In the genomic region with DNA sequence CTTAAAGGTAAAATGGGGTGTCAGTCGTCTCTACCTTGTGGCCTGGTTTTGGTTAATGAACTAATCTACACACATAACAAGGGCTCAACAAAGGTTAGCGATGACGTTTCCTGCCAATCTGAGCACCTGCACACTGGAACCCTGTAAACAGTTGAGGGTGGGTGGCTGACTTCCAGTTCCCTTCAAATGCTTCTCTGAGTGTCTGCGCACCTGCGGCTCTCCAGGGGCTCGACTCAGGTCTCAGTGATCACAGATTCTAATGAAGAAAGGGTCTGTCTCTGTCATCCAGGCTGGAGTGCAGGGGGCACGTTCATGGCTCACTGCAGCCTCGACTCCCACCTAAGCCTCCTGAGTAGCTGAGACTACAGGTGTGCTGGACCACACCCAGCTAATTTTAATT, we compare ENCODE assay signal across 2 cellular contexts.
TF ChIP-seq lines count a peak whose summit lies in the region.

No MANE protein-coding gene starts in this region.

TF ChIP-seq in K562, 482 proteins besides CTCF, POLR2A, EP300 and RAD21:
- no peak for TF ChIP-seq NKRF (IDR thresholded peaks at IDR 0.05; ENCODE audit: borderline replicate concordance)
- TF ChIP-seq GABPA (tag; conservative IDR thresholded peaks at IDR 0.05; ENCODE audit: low read depth) = no peak
- TF ChIP-seq, protein P1, sequence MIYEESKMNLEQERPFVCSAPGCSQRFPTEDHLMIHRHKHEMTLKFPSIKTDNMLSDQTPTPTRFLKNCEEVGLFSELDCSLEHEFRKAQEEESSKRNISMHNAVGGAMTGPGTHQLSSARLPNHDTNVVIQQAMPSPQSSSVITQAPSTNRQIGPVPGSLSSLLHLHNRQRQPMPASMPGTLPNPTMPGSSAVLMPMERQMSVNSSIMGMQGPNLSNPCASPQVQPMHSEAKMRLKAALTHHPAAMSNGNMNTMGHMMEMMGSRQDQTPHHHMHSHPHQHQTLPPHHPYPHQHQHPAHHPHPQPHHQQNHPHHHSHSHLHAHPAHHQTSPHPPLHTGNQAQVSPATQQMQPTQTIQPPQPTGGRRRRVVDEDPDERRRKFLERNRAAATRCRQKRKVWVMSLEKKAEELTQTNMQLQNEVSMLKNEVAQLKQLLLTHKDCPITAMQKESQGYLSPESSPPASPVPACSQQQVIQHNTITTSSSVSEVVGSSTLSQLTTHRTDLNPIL (CRISPR knock-in tag; IDR thresholded peaks at IDR 0.05) = no peak
- TF ChIP-seq, protein P2, sequence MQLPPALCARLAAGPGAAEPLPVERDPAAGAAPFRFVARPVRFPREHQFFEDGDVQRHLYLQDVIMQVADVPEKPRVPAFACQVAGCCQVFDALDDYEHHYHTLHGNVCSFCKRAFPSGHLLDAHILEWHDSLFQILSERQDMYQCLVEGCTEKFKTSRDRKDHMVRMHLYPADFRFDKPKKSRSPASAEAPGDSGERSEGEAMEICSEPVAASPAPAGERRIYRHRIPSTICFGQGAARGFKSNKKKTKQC (CRISPR knock-in tag; IDR thresholded peaks at IDR 0.05) = no peak
- 0 out of 2 replicates have a peak, but pooled peaks have one; percentile 32 for TF ChIP-seq NR1H2 (CRISPR knock-in tag; IDR thresholded peaks at IDR 0.05)
- no peak for TF ChIP-seq MLLT1 (IDR thresholded peaks at IDR 0.05)
- TF ChIP-seq FOXK1 (CRISPR knock-in tag; IDR thresholded peaks at IDR 0.05; ENCODE audit: borderline replicate concordance) = 0 out of 2 replicates have a peak, but pooled peaks have one; percentile 51
- no peak for TF ChIP-seq MCM2 (IDR thresholded peaks at IDR 0.05; ENCODE audit: low read depth)
- no peak for TF ChIP-seq MTA3 (IDR thresholded peaks at IDR 0.05; ENCODE audit: borderline replicate concordance)
- TF ChIP-seq ETV6 (IDR thresholded peaks at IDR 0.05; ENCODE audit: borderline replicate concordance in 1 of 2, low read depth in 2 of 2, low read length in 1 of 2) = no peak
- TF ChIP-seq ETV6 (CRISPR knock-in tag; IDR thresholded peaks at IDR 0.05; ENCODE audit: borderline replicate concordance) = 0 out of 2 replicates have a peak, but pooled peaks have one; percentile 31

TF ChIP-seq in GM23338, 12 proteins besides CTCF, POLR2A, EP300 and RAD21:
- TF ChIP-seq ZNF462 (CRISPR knock-in tag; IDR thresholded peaks at IDR 0.05) (no peak), ETS1 (IDR thresholded peaks at IDR 0.05) (no peak), EZH2 (IDR thresholded peaks at IDR 0.05; ENCODE audit: low read depth, unreplicated experiment) (no peak), JUNB (IDR thresholded peaks at IDR 0.05; ENCODE audit: unreplicated experiment) (no peak), STAT1 (IDR thresholded peaks at IDR 0.05; ENCODE audit: unreplicated experiment) (no peak), ZNF114 (CRISPR knock-in tag; IDR thresholded peaks at IDR 0.05) (no peak), CREB1 (CRISPR knock-in tag; IDR thresholded peaks at IDR 0.05; ENCODE audit: low read depth) (no peak), ZNF331 (CRISPR knock-in tag; IDR thresholded peaks at IDR 0.05; ENCODE audit: low read depth) (no peak)
